ENCODE assay signal across 1 cellular context in the genomic region with DNA sequence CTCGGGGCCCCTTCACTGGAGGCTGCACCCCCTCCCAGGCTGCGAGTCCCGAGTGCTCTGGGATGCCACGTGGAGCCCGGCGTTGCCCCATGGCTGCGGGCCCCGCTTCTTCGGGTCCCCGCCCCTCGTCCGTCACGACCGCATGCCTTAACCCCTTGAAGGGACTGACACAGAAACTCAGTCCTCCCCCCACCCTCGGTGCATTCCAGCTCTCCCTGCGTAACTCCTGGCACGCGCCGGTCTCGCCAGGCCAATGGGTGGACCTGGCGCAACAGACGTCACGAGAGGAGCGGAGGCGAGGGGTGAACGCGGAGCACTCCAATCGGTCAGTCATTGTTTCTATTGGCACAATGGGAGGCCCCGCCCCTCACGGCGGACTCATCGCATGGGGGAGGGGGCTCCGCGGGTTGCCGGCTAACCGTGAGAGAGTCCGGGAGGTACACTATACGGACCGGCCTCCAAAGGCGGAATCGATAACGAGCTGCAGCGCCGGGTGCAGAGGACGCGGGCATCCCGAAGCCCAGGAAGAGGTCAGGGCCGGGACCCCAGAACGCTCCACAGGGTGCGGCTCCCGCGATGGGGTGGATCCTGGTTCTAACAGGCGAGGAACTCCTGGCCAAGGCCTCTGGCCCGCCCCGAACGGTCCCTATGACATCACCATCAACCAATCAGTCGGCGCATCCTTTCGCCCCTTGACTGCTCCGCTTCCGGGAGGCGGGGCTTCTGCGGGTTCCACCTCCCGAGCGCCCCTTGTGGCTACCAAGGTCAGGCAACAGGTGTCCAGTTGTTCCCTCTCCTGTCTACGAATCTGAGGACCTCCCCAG.
TF ChIP-seq lines count a peak whose summit lies in the region.

No MANE protein-coding gene starts in this region.

TF ChIP-seq in endothelial cell of umbilical vein, 7 proteins besides CTCF, POLR2A, EP300 and RAD21:
- TF ChIP-seq JUN (IDR thresholded peaks at IDR 0.05; ENCODE audit: borderline replicate concordance, insufficient read depth, insufficient read length, low read depth), result peak; percentile 46
- no peak for TF ChIP-seq FOS (IDR thresholded peaks at IDR 0.05; ENCODE audit: borderline replicate concordance, insufficient read depth, low read length)
- TF ChIP-seq POLR2AphosphoS5 (IDR thresholded peaks at IDR 0.05; ENCODE audit: insufficient read depth, low read depth, low read length), result peak; percentile 62
- peak; percentile 53 for TF ChIP-seq EZH2 (IDR thresholded peaks at IDR 0.05; ENCODE audit: borderline replicate concordance, low read depth, low read length, severe bottlenecking)
- no peak for TF ChIP-seq MYC (IDR thresholded peaks at IDR 0.05; ENCODE audit: low read depth, low read length)
- no peak for TF ChIP-seq GATA2 (IDR thresholded peaks at IDR 0.05; ENCODE audit: insufficient read depth, insufficient read length, low read depth, low read length)
- TF ChIP-seq, protein P1, sequence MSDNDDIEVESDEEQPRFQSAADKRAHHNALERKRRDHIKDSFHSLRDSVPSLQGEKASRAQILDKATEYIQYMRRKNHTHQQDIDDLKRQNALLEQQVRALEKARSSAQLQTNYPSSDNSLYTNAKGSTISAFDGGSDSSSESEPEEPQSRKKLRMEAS (IDR thresholded peaks at IDR 0.05; ENCODE audit: insufficient read depth, insufficient read length), result peak; percentile 63
